8 cellular contexts compared by ENCODE assay signal in the genomic region with DNA sequence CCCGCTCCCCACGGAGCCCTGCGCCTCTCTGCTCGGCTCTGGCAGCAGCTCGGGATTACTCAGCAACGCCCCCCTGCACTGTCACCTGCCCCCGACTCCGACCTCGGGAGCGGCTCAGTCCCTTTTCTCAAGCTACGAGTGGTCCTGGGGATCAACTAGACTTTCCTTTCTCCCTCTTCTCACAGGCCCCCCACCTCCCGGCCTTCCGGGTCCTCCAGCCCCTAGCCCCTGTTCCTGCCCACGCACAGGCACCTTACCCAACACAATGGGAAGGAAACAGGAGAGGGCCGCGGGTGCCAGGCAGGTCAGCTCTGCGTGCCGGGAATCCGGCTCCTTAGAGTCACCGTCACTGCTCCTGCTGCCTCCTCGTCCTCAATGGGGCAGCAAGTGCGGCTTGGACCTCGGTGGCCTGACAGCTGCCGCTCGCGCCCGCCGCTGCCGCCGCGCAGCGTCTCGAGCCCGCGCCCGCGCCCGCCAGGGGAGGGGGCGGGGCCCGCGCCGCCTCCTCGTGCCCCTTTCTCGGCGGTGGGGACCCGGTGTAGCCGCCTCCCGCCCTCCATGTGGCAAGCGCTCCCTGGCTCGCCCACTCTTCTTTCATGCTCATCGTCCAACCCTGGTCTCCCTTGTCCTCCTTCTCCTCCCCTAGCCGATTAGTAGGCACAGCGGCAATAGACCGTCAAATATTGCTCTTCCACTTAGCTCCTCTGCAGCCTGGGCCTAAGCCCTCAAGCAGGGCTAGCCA. TPM values are rescaled to one million over a fixed set of nuclear protein-coding genes. Genes with fewer than 3 reads are reported as not detected.
DNase-seq lines count a peak whose midpoint lies in the region; ATAC-seq, FAIRE-seq and TF ChIP-seq lines count a peak whose summit lies in the region.

A gene with protein sequence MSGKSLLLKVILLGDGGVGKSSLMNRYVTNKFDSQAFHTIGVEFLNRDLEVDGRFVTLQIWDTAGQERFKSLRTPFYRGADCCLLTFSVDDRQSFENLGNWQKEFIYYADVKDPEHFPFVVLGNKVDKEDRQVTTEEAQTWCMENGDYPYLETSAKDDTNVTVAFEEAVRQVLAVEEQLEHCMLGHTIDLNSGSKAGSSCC (minus strand): TSS at position 455 of the 742 bp plus-strand sequence. CDS start 6,473 bp downstream, outside the sequence.

- no peaks in the 10 kb centered on the region for H3K4me1 Mint-ChIP-seq in activated naive CD8-positive, alpha-beta T cell treated with anti-CD3 and anti-CD28 coated beads for 36 hours

- TF ChIP-seq CTCF in Peyer's patch (IDR thresholded peaks at IDR 0.05) (no peak), pancreas (IDR thresholded peaks at IDR 0.05) (no peak), vagina (IDR thresholded peaks at IDR 0.05) (no peak)

- no peaks in the 10 kb centered on the region for H3K9me3 ChIP-seq in Peyer's patch
- H3K9me3 ChIP-seq in pancreas, result no peaks in the 10 kb centered on the region
- no peaks in the 10 kb centered on the region for H3K9me3 ChIP-seq in vagina

- peaks cover 13% of the 10 kb centered on the region for H3K27me3 Mint-ChIP-seq in activated naive CD8-positive, alpha-beta T cell treated with anti-CD3 and anti-CD28 coated beads for 36 hours

- H3K36me3 ChIP-seq in Peyer's patch (no peaks in the 10 kb centered on the region), pancreas (no peaks in the 10 kb centered on the region), vagina (no peaks in the 10 kb centered on the region)

- no peaks in the 10 kb centered on the region for H3K4me1 ChIP-seq in Peyer's patch
- no peaks in the 10 kb centered on the region for H3K4me1 ChIP-seq in pancreas
- peaks cover 8% of the 10 kb centered on the region for H3K4me1 ChIP-seq in vagina

- H3K27ac ChIP-seq in Peyer's patch, result peak within 1 kb of the TSS; percentile 27 to 62 (median 30)
- H3K27ac ChIP-seq in pancreas, result no peak within 1 kb of the TSS
- H3K27ac ChIP-seq in vagina, result peak within 1 kb of the TSS; percentile 60

- no peak for FAIRE-seq in pancreas (lab: Jason Lieb, UNC)

- intact Hi-C loops in cardiac septum (cut with DNase I), result loop anchor here (5.0 kb wide), 1 partner anchor 280 kb away; the partner anchor contains the start of gene ZCCHC18
- intact Hi-C loops in pancreas (cut with DNase I), result no loop called here
- intact Hi-C loops in vagina (cut with DNase I), result no loop called here

- H3K27ac Mint-ChIP-seq in activated naive CD8-positive, alpha-beta T cell treated with anti-CD3 and anti-CD28 coated beads for 36 hours, result peak within 1 kb of the TSS; percentile 54

- H3K27me3 ChIP-seq in Peyer's patch (no peaks in the 10 kb centered on the region), pancreas (peaks cover 0 to 16% (median 3%) of the 10 kb centered on the region in 4 donors), vagina (no peaks in the 10 kb centered on the region)

- H3K9me3 Mint-ChIP-seq in activated naive CD8-positive, alpha-beta T cell treated with anti-CD3 and anti-CD28 coated beads for 36 hours, result no peaks in the 10 kb centered on the region

- no peak for TF ChIP-seq POLR2A in Peyer's patch (IDR thresholded peaks at IDR 0.05)
- TF ChIP-seq POLR2A in vagina (IDR thresholded peaks at IDR 0.05), result no peak

- H3K36me3 Mint-ChIP-seq in activated naive CD8-positive, alpha-beta T cell treated with anti-CD3 and anti-CD28 coated beads for 36 hours, result no peaks in the 10 kb centered on the region

- peak within 1 kb of the TSS; percentile 76 for H3K4me3 Mint-ChIP-seq in activated naive CD8-positive, alpha-beta T cell treated with anti-CD3 and anti-CD28 coated beads for 36 hours

- ATAC-seq in GM19397 (IDR thresholded peaks at IDR 0.05; ENCODE audit: unreplicated experiment) (peak; percentile 91), HG03558 (IDR thresholded peaks at IDR 0.05; ENCODE audit: extremely low read depth, unreplicated experiment) (peak; percentile 73), pancreas (peak; percentile 91 to 97 (median 96))

- peak within 1 kb of the TSS; percentile 45 to 68 (median 56) for H3K4me3 ChIP-seq in Peyer's patch
- H3K4me3 ChIP-seq in pancreas, result peak within 1 kb of the TSS; percentile 23 to 54 (median 37)
- H3K4me3 ChIP-seq in vagina, result peak within 1 kb of the TSS; percentile 54 to 58

- DNase-seq in CD1c-positive myeloid dendritic cell (ENCODE audit: extremely low spot score) (peak; percentile 9), Peyer's patch (peak; percentile 54 to 82 (median 56)), cardiac septum (ENCODE audit: low spot score) (peak; percentile 83), pancreas (peak; percentile 30 to 90 (median 60)), vagina (ENCODE audit: extremely low spot score in 2 of 2) (no peak)
- peak; percentile 70 for DNase-seq in activated naive CD8-positive, alpha-beta T cell treated with anti-CD3 and anti-CD28 coated beads for 36 hours

- WGBS in pancreas, 2 donors, result 1 to 13% methylated on average over 39 to 54 of the region's 54 CpGs

RNA-seq across cellular contexts. Expression of the gene that starts here (rescaled TPM):
- 1 to 10 TPM in 2 of 4 donors, under 1 TPM in 1, not detected in 1; 0.35 to 1.2 (median 1.0) TPM for total RNA-seq in Peyer's patch
- total RNA-seq in activated naive CD8-positive, alpha-beta T cell treated with anti-CD3 and anti-CD28 coated beads for 36 hours, result under 1 TPM; 0.34 to 0.60 TPM
- total RNA-seq in cardiac septum, result 38.0 TPM
- total RNA-seq in pancreas, result 1 to 10 TPM in 1 of 6 donors, under 1 TPM in 5; 0.38 to 1.1 (median 0.80) TPM
- 1 to 10 TPM in 1 of 2 donors, under 1 TPM in 1; 0.49 to 2.3 TPM for polyA plus RNA-seq in pancreas
- total RNA-seq in vagina, result 0.98 TPM

Comparison
In these comparisons a context has a peak if more than half of its experiments do, and no peak if none do; other contexts are left out.
1. RNA of the gene that starts here (total RNA-seq): 38.0 TPM in cardiac septum (single experiment); 0.35 to 1.2 TPM in Peyer's patch, 0.98 TPM in vagina (single experiment), 0.38 to 1.1 TPM in pancreas and 0.34 to 0.60 TPM in activated naive CD8-positive, alpha-beta T cell treated with anti-CD3 and anti-CD28 coated beads for 36 hours; every median in the first group is over 10 times any median in the second.
2. Peak in DNase-seq in activated naive CD8-positive, alpha-beta T cell treated with anti-CD3 and anti-CD28 coated beads for 36 hours; RNA of the gene not detected or under 1 TPM.
3. DNase-seq: peak in CD1c-positive myeloid dendritic cell (single experiment), Peyer's patch (3 of 3), cardiac septum (single experiment) and pancreas (6 of 6); none in vagina (0 of 2).
4. H3K27ac ChIP-seq: peak in Peyer's patch (4 of 4) and vagina (single experiment); none in pancreas (0 of 4).
5. Peak in every context shown above with its lines, with median percentiles within 50 percentile points of each other: ATAC-seq and H3K4me3 ChIP-seq.